ENCODE assay signal across 8 cellular contexts in genomic region chr3:48664313-48664644, GRCh38. TPM values are rescaled to one million over a fixed set of nuclear protein-coding genes. Genes with fewer than 3 reads are reported as not detected.
DNase-seq lines count a peak whose midpoint lies in the region; ATAC-seq, FAIRE-seq and TF ChIP-seq lines count a peak whose summit lies in the region.

No MANE protein-coding gene starts in this region.

- H2AFZ ChIP-seq in PC-3 (ENCODE audit: low read length), result peak overlapping the region; percentile 62; the same call in 1 of the 2 replicates

- POLR2A ChIA-PET in PC-3 (lab: Charles Lee; ENCODE audit: unreplicated experiment), result no interaction called here

- CTCF ChIA-PET in PC-3 (lab: Charles Lee), result interaction anchor here (0.9 to 1.0 kb wide), 2 partner anchors 21 to 29 kb away, joined by 3 to 5 read pairs; partner anchors contain the start of gene SLC26A6

- WGBS in ectodermal cell, 2 experiments, result 65 to 67% methylated on average over 11 of the region's 11 CpGs
- 52 to 56% methylated on average over 11 of the region's 11 CpGs for WGBS in pancreas, 2 donors

- H3K9me2 ChIP-seq in DOHH2 (replicated peaks; ENCODE audit: control insufficient read depth, low read length) (no peaks in the 10 kb centered on the region), PC-3 (replicated peaks; ENCODE audit: low read length) (no peaks in the 10 kb centered on the region)

- DNase-seq in PC-3 (no peak), hepatic stellate cell (ENCODE audit: low spot score) (no peak), NCI-H2029 treated with DMSO at 0.1 percent for 48 hours (lab: John Stamatoyannopoulos, UW) (no peak), pancreas (no peak)

- H3K79me2 ChIP-seq in DOHH2 (ENCODE audit: control insufficient read depth, low read length) (no peaks in the 10 kb centered on the region), PC-3 (ENCODE audit: low read length) (no peaks in the 10 kb centered on the region)

- H4K20me1 ChIP-seq in DOHH2 (ENCODE audit: control insufficient read depth, insufficient read depth, low read depth, low read length) (no peaks in the 10 kb centered on the region), PC-3 (ENCODE audit: low read length) (no peaks in the 10 kb centered on the region)

- H3K4me2 ChIP-seq in DOHH2 (ENCODE audit: low read length) (no peak overlapping the region), PC-3 (ENCODE audit: low read length) (peak overlapping the region; percentile 73; the same call in 1 of the 2 replicates)

- BruUV-seq in PC-3 (replicated peaks; lab: Mats Ljungman, UMichigan), result no TSS peak

- H3K27ac ChIP-seq in DOHH2 (ENCODE audit: low read depth, low read length) (no peak overlapping the region), PC-3 (ENCODE audit: low read length) (no peak overlapping the region), ectodermal cell (ENCODE audit: insufficient read depth, low read depth, low read length, poor library complexity, severe bottlenecking) (peak overlapping the region; percentile 59), neutrophil (no peak overlapping the region), pancreas (no peak overlapping the region)

- intact Hi-C loops in PC-3 (cut with micrococcal nuclease), result no loop called here
- intact Hi-C loops in pancreas (cut with DNase I), result no loop called here

- H3K9me3 ChIP-seq in DOHH2 (ENCODE audit: control insufficient read depth, insufficient read depth, low read length), result no peaks in the 10 kb centered on the region
- no peaks in the 10 kb centered on the region for H3K9me3 ChIP-seq in PC-3 (ENCODE audit: low read length)
- H3K9me3 ChIP-seq in ectodermal cell (ENCODE audit: control insufficient read depth, low read length), result no peaks in the 10 kb centered on the region
- H3K9me3 ChIP-seq in neutrophil, result no peaks in the 10 kb centered on the region
- H3K9me3 ChIP-seq in pancreas, result no peaks in the 10 kb centered on the region

- H3K4me1 ChIP-seq in DOHH2 (ENCODE audit: control insufficient read depth, low read length), result peaks cover 10% of the 10 kb centered on the region; the same call in 1 of the 2 replicates
- H3K4me1 ChIP-seq in PC-3 (ENCODE audit: insufficient read depth, low read length), result peaks cover 9% of the 10 kb centered on the region
- H3K4me1 ChIP-seq in ectodermal cell (ENCODE audit: control insufficient read depth, insufficient read depth, low read length), result peaks cover 9% of the 10 kb centered on the region
- peaks cover 14 to 21% of the 10 kb centered on the region in 2 experiments for H3K4me1 ChIP-seq in neutrophil (ENCODE audit: control insufficient read depth in 1 of 2, insufficient read depth in 1 of 2, low read depth in 1 of 2, low read length in 1 of 2)
- peaks cover 0 to 6% (median 0%) of the 10 kb centered on the region in 3 donors for H3K4me1 ChIP-seq in pancreas

- H3K4me3 ChIP-seq in DOHH2 (ENCODE audit: low read length) (no peak overlapping the region), PC-3 (ENCODE audit: low read length) (no peak overlapping the region), ectodermal cell (ENCODE audit: insufficient read depth, low read depth, low read length) (peak overlapping the region; percentile 16), neutrophil (ENCODE audit: low read depth in 1 of 2, low read length in 1 of 2) (peak overlapping the region; percentile 68 to 73), pancreas (no peak overlapping the region)

- no peak for FAIRE-seq in pancreas (lab: Jason Lieb, UNC)

- H3K9ac ChIP-seq in PC-3 (ENCODE audit: low read length), result no peak overlapping the region

- H3K27me3 ChIP-seq in DOHH2 (ENCODE audit: control insufficient read depth, low read length), result no peaks in the 10 kb centered on the region
- no peaks in the 10 kb centered on the region for H3K27me3 ChIP-seq in PC-3 (ENCODE audit: low read length)
- H3K27me3 ChIP-seq in ectodermal cell (ENCODE audit: control insufficient read depth, insufficient read depth, low read length, poor library complexity, severe bottlenecking), result no peaks in the 10 kb centered on the region
- H3K27me3 ChIP-seq in neutrophil, result peaks cover 55% of the 10 kb centered on the region
- peaks cover 0 to 4% (median 2%) of the 10 kb centered on the region in 4 donors for H3K27me3 ChIP-seq in pancreas

- TF ChIP-seq CTCF in DOHH2 (IDR thresholded peaks at IDR 0.05; ENCODE audit: low read depth, low read length, poor library complexity, severe bottlenecking) (peak; percentile 27), PC-3 (conservative IDR thresholded peaks at IDR 0.05; ENCODE audit: low read depth, low read length) (no peak), neutrophil (IDR thresholded peaks at IDR 0.05) (no peak), pancreas (IDR thresholded peaks at IDR 0.05) (no peak)

- no peaks in the 10 kb centered on the region; the same call in 1 of the 2 replicates for H3F3A ChIP-seq in DOHH2 (ENCODE audit: control insufficient read depth, insufficient read depth)
- H3F3A ChIP-seq in PC-3 (ENCODE audit: low read length, unreplicated experiment), result no peaks in the 10 kb centered on the region

- H3K36me3 ChIP-seq in DOHH2 (ENCODE audit: control insufficient read depth, low read length), result no peaks in the 10 kb centered on the region
- no peaks in the 10 kb centered on the region for H3K36me3 ChIP-seq in PC-3 (ENCODE audit: low read depth, low read length)
- H3K36me3 ChIP-seq in ectodermal cell (ENCODE audit: control insufficient read depth, insufficient read depth, low read length), result peaks cover 12% of the 10 kb centered on the region
- no peaks in the 10 kb centered on the region for H3K36me3 ChIP-seq in neutrophil
- no peaks in the 10 kb centered on the region for H3K36me3 ChIP-seq in pancreas

- ATAC-seq in PC-3 (no peak), HG03097 (IDR thresholded peaks at IDR 0.05; ENCODE audit: low FRiP score, unreplicated experiment) (no peak), pancreas (no peak)

RNA-seq across cellular contexts. Expression of gene CELSR3, which starts 1.6 kb away (rescaled TPM):
- total RNA-seq in PC-3 (2014; rRNA removed) (0.92 and 1.1 TPM in 2 replicates), pancreas (1 to 10 TPM in 4 of 6 donors, under 1 TPM in 2; 0.51 to 1.8 (median 1.1) TPM)
- polyA plus RNA-seq in ectodermal cell (2013, experiment 1 of 4), result 26.0 TPM
- polyA plus RNA-seq in ectodermal cell (2013, experiment 2 of 4), result 29.7 TPM
- polyA plus RNA-seq in ectodermal cell (2013, experiment 3 of 4), result 18.8 TPM
- polyA plus RNA-seq in ectodermal cell (2013, experiment 4 of 4), result 24.8 TPM
- polyA plus RNA-seq in pancreas, result 10 to 100 TPM in 1 of 2 donors, 1 to 10 TPM in 1; 6.3 to 13.9 TPM

RNA-seq across cellular contexts. Expression of gene NCKIPSD, which starts 21.4 kb away (rescaled TPM):
- 56.3 and 66.8 TPM in 2 replicates for total RNA-seq in PC-3 (2014; rRNA removed)
- 39.5 TPM for polyA plus RNA-seq in ectodermal cell (2013, experiment 1 of 4)
- 37.0 TPM for polyA plus RNA-seq in ectodermal cell (2013, experiment 2 of 4)
- polyA plus RNA-seq in ectodermal cell (2013, experiment 3 of 4), result 38.5 TPM
- 36.1 TPM for polyA plus RNA-seq in ectodermal cell (2013, experiment 4 of 4)
- total RNA-seq in pancreas, result 10 to 100 TPM in 1 of 6 donors, 1 to 10 TPM in 5; 5.4 to 10.2 (median 7.2) TPM
- 10 to 100 TPM; 12.0 to 17.0 TPM for polyA plus RNA-seq in pancreas

RNA-seq across cellular contexts. Expression of gene SLC26A6, which starts 29.0 kb away (rescaled TPM):
- total RNA-seq in PC-3 (2014; rRNA removed) (38.1 and 44.9 TPM in 2 replicates), pancreas (10 to 100 TPM in 2 of 6 donors, 1 to 10 TPM in 4; 6.2 to 15.9 (median 8.9) TPM)
- polyA plus RNA-seq in ectodermal cell (2013, experiment 1 of 4), result 53.9 TPM
- polyA plus RNA-seq in ectodermal cell (2013, experiment 2 of 4), result 53.0 TPM
- polyA plus RNA-seq in ectodermal cell (2013, experiment 3 of 4), result 44.9 TPM
- polyA plus RNA-seq in ectodermal cell (2013, experiment 4 of 4), result 51.1 TPM
- 10 to 100 TPM; 25.2 to 32.1 TPM for polyA plus RNA-seq in pancreas

RNA-seq across cellular contexts. Expression of gene TMEM89, which starts 42.7 kb away (rescaled TPM):
- not detected in 2 replicates for total RNA-seq in PC-3 (2014; rRNA removed)
- polyA plus RNA-seq in ectodermal cell (2013, experiment 1 of 4), result not detected
- not detected for polyA plus RNA-seq in ectodermal cell (2013, experiment 2 of 4)
- polyA plus RNA-seq in ectodermal cell (2013, experiment 3 of 4), result not detected
- 0.41 TPM for polyA plus RNA-seq in ectodermal cell (2013, experiment 4 of 4)
- total RNA-seq in pancreas, result not detected
- not detected for polyA plus RNA-seq in pancreas

RNA-seq across cellular contexts. Expression of gene IP6K2, which starts 52.7 kb away (rescaled TPM):
- total RNA-seq in PC-3 (2014; rRNA removed) (88.1 and 102 TPM in 2 replicates), pancreas (10 to 100 TPM; 19.1 to 47.1 (median 29.3) TPM)
- 192 TPM for polyA plus RNA-seq in ectodermal cell (2013, experiment 1 of 4)
- polyA plus RNA-seq in ectodermal cell (2013, experiment 2 of 4), result 190 TPM
- polyA plus RNA-seq in ectodermal cell (2013, experiment 3 of 4), result 178 TPM
- 214 TPM for polyA plus RNA-seq in ectodermal cell (2013, experiment 4 of 4)
- polyA plus RNA-seq in pancreas, result 100 to 1,000 TPM; 105 to 107 TPM

Comparison
In these comparisons a context has a peak if more than half of its experiments do, and no peak if none do; other contexts are left out.
1. H3K4me3 ChIP-seq: peak in ectodermal cell (single experiment) and neutrophil (2 of 2); none in DOHH2 (single experiment), PC-3 (single experiment) and pancreas (0 of 4).